ENCODE assay signal across 24 cellular contexts in genomic region chr5:96053063-96053735, GRCh38.
"Had no signal": no experiment of that assay in that cellular context is flagged by ENCODE, and none has a peak within 500 bp of the region (broad histone marks: within the 10 kb centered on the region; RNA-seq: fewer than 3 reads in every experiment).

No MANE protein-coding gene starts in this region.

- ATAC-seq: left ventricle myocardium superior; lower lobe of right lung; naive thymus-derived CD8-positive, alpha-beta T cell; pancreas; right cardiac atrium; stimulated activated effector memory CD8-positive, alpha-beta T cell treated with anti-CD3 and anti-CD28 coated beads, Interleukin-12 subunit alpha, Interleukin-12 subunit beta, amount 100 ng/mL, for 72 hours had no signal

- FAIRE-seq: pancreas, small intestine had no signal

- H3K36me3 ChIP-seq: lower lobe of right lung, pancreas, prostate gland, sigmoid colon, spleen, suprapubic skin, transverse colon, upper lobe of left lung, vagina had no signal

- H3K27ac ChIP-seq: lower lobe of right lung, prostate gland, sigmoid colon, spleen, suprapubic skin, transverse colon, upper lobe of left lung, vagina had no signal

- H3K27me3 ChIP-seq: pancreas, sigmoid colon, spleen, suprapubic skin, transverse colon, upper lobe of left lung, vagina had no signal

- DNase-seq: hypothalamus; immature natural killer cell; islet precursor cell; left ventricle myocardium superior; lower lobe of right lung; mammary epithelial cell; mesenchymal stem cell; naive thymus-derived CD8-positive, alpha-beta T cell; nucleus accumbens; pancreas; posterior cingulate gyrus; retina; right cardiac atrium; sigmoid colon; small intestine; spleen; stimulated activated CD4-positive, alpha-beta T cell treated with anti-CD3 and anti-CD28 coated beads, Interleukin-4, amount 100 ng/mL, for 24 hours; stimulated activated naive CD4-positive, alpha-beta T cell; transverse colon; upper lobe of left lung had no signal

- H3K4me3 ChIP-seq: lower lobe of right lung, pancreas, prostate gland, sigmoid colon, spleen, suprapubic skin, transverse colon, upper lobe of left lung, vagina had no signal

- H3K9me3 ChIP-seq: lower lobe of right lung, pancreas, prostate gland, sigmoid colon, spleen, suprapubic skin, transverse colon, upper lobe of left lung, vagina had no signal

- H3K4me1 ChIP-seq: prostate gland, sigmoid colon, transverse colon, vagina had no signal
